Comparison of ENCODE assay signal across 8 cellular contexts in the genomic region with DNA sequence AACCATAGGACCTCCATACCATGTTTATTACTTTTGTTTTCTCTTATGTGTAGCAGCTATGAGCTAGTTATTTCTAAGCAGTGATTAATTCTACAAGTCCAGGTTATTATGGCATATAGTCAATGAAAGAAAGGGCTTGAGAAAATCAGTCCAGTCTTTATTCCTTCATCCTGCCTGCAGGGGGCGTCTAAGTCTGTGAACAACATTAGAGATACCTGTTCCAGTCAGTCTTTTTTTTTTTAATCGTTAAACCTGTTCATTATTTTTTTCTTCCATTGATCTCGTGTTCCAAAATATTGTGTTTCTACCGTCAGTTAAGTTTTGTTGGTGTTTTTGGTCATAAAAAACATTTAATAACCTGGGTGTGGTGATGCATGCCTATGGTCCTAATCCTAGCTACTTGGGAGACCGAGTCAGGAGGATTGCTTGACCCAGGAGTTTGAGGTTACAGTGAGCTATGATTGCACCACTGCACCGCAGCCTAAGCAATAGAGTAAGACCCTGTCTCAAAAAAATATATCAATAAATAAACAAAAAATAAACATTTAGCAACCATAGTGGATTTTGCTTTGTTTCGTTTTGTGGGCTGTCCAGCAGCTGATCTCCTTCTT. TPM values are rescaled to one million over a fixed set of nuclear protein-coding genes. Genes with fewer than 3 reads are reported as not detected.
DNase-seq lines count a peak whose midpoint lies in the region; ATAC-seq and TF ChIP-seq lines count a peak whose summit lies in the region.

No MANE protein-coding gene starts in this region.

- H3K4me3 ChIP-seq in IMR-90 (ENCODE audit: insufficient read depth, low read depth, low read length): no peak overlapping the region
- H3K4me3 ChIP-seq in OCI-LY7 (ENCODE audit: low read depth, low read length, poor library complexity, severe bottlenecking): no peak overlapping the region
- no peak overlapping the region for H3K4me3 ChIP-seq in vagina

- dilution Hi-C loops in IMR-90 (cut with HindIII; ENCODE audit: low sequenced_read_pairs, unreplicated experiment): no loop called here

- H3K4ac ChIP-seq in IMR-90 (ENCODE audit: low read depth, low read length): no peak overlapping the region

- no peaks in the 10 kb centered on the region for H3K9me3 Mint-ChIP-seq in Calu3 (ENCODE audit: low read depth, unreplicated experiment)

- H3K27ac ChIP-seq in IMR-90 (ENCODE audit: insufficient read depth, low read length): no peak overlapping the region
- no peak overlapping the region for H3K27ac ChIP-seq in OCI-LY7 (ENCODE audit: low read depth, low read length, poor library complexity, severe bottlenecking)
- H3K27ac ChIP-seq in vagina: no peak overlapping the region

- H3K18ac ChIP-seq in IMR-90 (ENCODE audit: low read depth, low read length): no peak overlapping the region

- H3K9ac ChIP-seq in IMR-90 (ENCODE audit: low read depth, low read length): no peak overlapping the region

- H3K4me1 Mint-ChIP-seq in Calu3 (ENCODE audit: low read depth, unreplicated experiment): no peaks in the 10 kb centered on the region

- TF ChIP-seq POLR2A in IMR-90 (IDR thresholded peaks at IDR 0.05; ENCODE audit: low read depth, low read length) (no peak), vagina (IDR thresholded peaks at IDR 0.05) (no peak)

- H3K27me3 Mint-ChIP-seq in Calu3 (ENCODE audit: unreplicated experiment): peaks cover 35% of the 10 kb centered on the region

- no peak overlapping the region for H3K4me3 Mint-ChIP-seq in Calu3 (ENCODE audit: low read depth, unreplicated experiment)

- no CpG with 5 or more reads among the region's 7 CpGs for WGBS in IMR-90 (ENCODE audit: extremely low coverage in 2 of 2, insufficient read length in 1 of 2), 2 experiments

- no peak overlapping the region for H4K8ac ChIP-seq in IMR-90 (ENCODE audit: low read depth in 2 of 2, low read length in 2 of 2)

- H2AFZ ChIP-seq in IMR-90 (replicated peaks; ENCODE audit: low read length, poor library complexity): no peak overlapping the region
- no peak overlapping the region for H2AFZ ChIP-seq in OCI-LY7 (ENCODE audit: low read length)

- H3K56ac ChIP-seq in IMR-90 (ENCODE audit: extremely low read depth, insufficient read depth, low read length): no peak overlapping the region

- H4K91ac ChIP-seq in IMR-90 (ENCODE audit: insufficient read depth, low read depth, low read length): no peak overlapping the region

- peak; percentile 51 for TF ChIP-seq RAD21 in IMR-90 (IDR thresholded peaks at IDR 0.05; ENCODE audit: low read length)

- no peak overlapping the region for H2AK5ac ChIP-seq in IMR-90 (ENCODE audit: low read depth, low read length)

- H4K5ac ChIP-seq in IMR-90 (ENCODE audit: low read depth, low read length): no peak overlapping the region

- no peaks in the 10 kb centered on the region for H3K36me3 ChIP-seq in IMR-90 (ENCODE audit: control insufficient read depth, insufficient read depth, low read length)
- H3K36me3 ChIP-seq in OCI-LY7 (ENCODE audit: insufficient read depth, low read length): no peaks in the 10 kb centered on the region
- H3K36me3 ChIP-seq in vagina: no peaks in the 10 kb centered on the region

- in situ Hi-C loops in IMR-90 (cut with MboI; ENCODE audit: low sequenced_read_pairs): loop anchor here (25.0 kb wide), 1 partner anchor 562 kb away; no protein-coding TSS in a partner anchor

- H2BK120ac ChIP-seq in IMR-90 (ENCODE audit: low read depth, low read length): no peak overlapping the region

- CTCF ChIA-PET in Calu3 (lab: Charles Lee) (interaction anchor here (0.7 kb wide), 3 partner anchors 25 to 224 kb away, joined by 3 to 10 read pairs (median 4); no protein-coding TSS in a partner anchor), IMR-90 (lab: Yijun Ruan, JAX) (interaction anchor here (0.6 to 1.3 kb wide), 6 partner anchors 24 to 380 kb away, joined by 3 to 5 read pairs (median 3); no protein-coding TSS in a partner anchor), OCI-LY7 (lab: Charles Lee; ENCODE audit: unreplicated experiment) (no interaction called here)

- H3K36me3 Mint-ChIP-seq in Calu3 (ENCODE audit: insufficient read depth, unreplicated experiment): no peaks in the 10 kb centered on the region

- intact Hi-C loops in Calu3 (cut with micrococcal nuclease; ENCODE audit: unreplicated experiment) (loop anchor here (5.0 kb wide), 2 partner anchors 153 to 332 kb away; a partner anchor contains a TSS), IMR-90 (cut with micrococcal nuclease) (loop anchor here (1.0 to 5.0 kb wide), 2 partner anchors 330 to 557 kb away; no protein-coding TSS in a partner anchor), OCI-LY7 (cut with micrococcal nuclease; ENCODE audit: unreplicated experiment) (loop anchor here (1.0 to 2.0 kb wide), 2 partner anchors 92 to 330 kb away; no protein-coding TSS in a partner anchor), posterior cingulate gyrus (cut with DNase I) (no loop called here), vagina (cut with DNase I) (no loop called here)

- H2BK20ac ChIP-seq in IMR-90 (ENCODE audit: low read depth, low read length): no peak overlapping the region

- DNase-seq in Calu3 (peak; percentile 74), IMR-90 (peak; percentile 52), OCI-LY7 (ENCODE audit: low spot score) (peak; percentile 81), fibroblast of the conjunctiva (ENCODE audit: low read depth) (peak; percentile 47), posterior cingulate gyrus (peak in 6 of 10 donors; percentile 31 to 57 (median 44)), vagina (ENCODE audit: extremely low spot score in 2 of 2) (no peak), UCSD-AML1 (lab: John Stamatoyannopoulos, UW; ENCODE audit: unreplicated experiment) (no peak)
- DNase-seq in activated T-cell treated with anti-CD3 and anti-CD28 coated beads, Interleukin-2, amount 50 U/mL, for 1 hour: peak; percentile 63

- no peak overlapping the region for H3K27ac Mint-ChIP-seq in Calu3 (ENCODE audit: unreplicated experiment)

- no peak overlapping the region for H2AK9ac ChIP-seq in IMR-90 (replicated peaks; ENCODE audit: low read depth, low read length, poor library complexity)

- TF ChIP-seq CTCF in Calu3 (IDR thresholded peaks at IDR 0.05; ENCODE audit: unreplicated experiment) (peak; percentile 16), IMR-90 (conservative IDR thresholded peaks at IDR 0.05; ENCODE audit: low read depth, low read length) (peak; percentile 67), OCI-LY7 (conservative IDR thresholded peaks at IDR 0.05; ENCODE audit: low read length) (peak; percentile 98), vagina (IDR thresholded peaks at IDR 0.05) (peak; percentile 30 to 42 (median 40))

- H3K27me3 ChIP-seq in IMR-90 (ENCODE audit: control insufficient read depth, insufficient read depth, low read length) (peaks cover 1% of the 10 kb centered on the region; the same call in 1 of the 2 replicates), vagina (no peaks in the 10 kb centered on the region)

- no peak overlapping the region for H2BK5ac ChIP-seq in IMR-90 (ENCODE audit: low read depth, low read length, poor library complexity, severe bottlenecking)

- H4K20me1 ChIP-seq in IMR-90 (ENCODE audit: insufficient read depth, low read length) (no peaks in the 10 kb centered on the region), OCI-LY7 (ENCODE audit: insufficient read depth, low read length) (no peaks in the 10 kb centered on the region)

- H2BK15ac ChIP-seq in IMR-90 (ENCODE audit: low read depth, low read length): no peak overlapping the region

- BruUV-seq in Calu3 (replicated peaks; lab: Mats Ljungman, UMichigan) (no TSS peak), IMR-90 (replicated peaks; lab: Mats Ljungman, UMichigan) (no TSS peak), OCI-LY7 (replicated peaks; lab: Mats Ljungman, UMichigan) (no TSS peak)

- H3K4me1 ChIP-seq in IMR-90 (ENCODE audit: control insufficient read depth, insufficient read depth, low read length) (no peaks in the 10 kb centered on the region), OCI-LY7 (ENCODE audit: insufficient read depth, low read length, poor library complexity, severe bottlenecking) (peaks cover 9% of the 10 kb centered on the region), vagina (no peaks in the 10 kb centered on the region)

- no peaks in the 10 kb centered on the region for H3K9me1 ChIP-seq in IMR-90 (ENCODE audit: insufficient read depth, low read length)

- no peaks in the 10 kb centered on the region for H3K79me1 ChIP-seq in IMR-90 (ENCODE audit: low read depth in 1 of 2, low read length in 2 of 2)

- H3K9me3 ChIP-seq in IMR-90 (ENCODE audit: control insufficient read depth, insufficient read depth, low read length) (no peaks in the 10 kb centered on the region), OCI-LY7 (ENCODE audit: low read length) (no peaks in the 10 kb centered on the region), vagina (no peaks in the 10 kb centered on the region)

- POLR2A ChIA-PET in IMR-90 (lab: Charles Lee; ENCODE audit: unreplicated experiment): no interaction called here
- POLR2A ChIA-PET in OCI-LY7 (lab: Charles Lee): interaction anchor here (0.7 kb wide), 1 partner anchor 868 kb away, joined by 4 read pairs; no protein-coding TSS in a partner anchor

- H3K23ac ChIP-seq in IMR-90 (ENCODE audit: low read depth, low read length): no peak overlapping the region

- H3K14ac ChIP-seq in IMR-90 (replicated peaks; ENCODE audit: low read depth, low read length): no peak overlapping the region

- peak; percentile 64 for ATAC-seq in IMR-90 (ENCODE audit: low read depth)

- H3K4me2 ChIP-seq in IMR-90 (ENCODE audit: low read depth, low read length): no peak overlapping the region
- no peak overlapping the region for H3K4me2 ChIP-seq in OCI-LY7 (ENCODE audit: low read length)

- H3K9me2 ChIP-seq in OCI-LY7 (ENCODE audit: insufficient read depth, low read length): no peaks in the 10 kb centered on the region

- no peaks in the 10 kb centered on the region for H3K79me2 ChIP-seq in OCI-LY7 (ENCODE audit: insufficient read depth, low read depth, low read length)

TF ChIP-seq in IMR-90, 13 proteins besides CTCF, POLR2A, EP300 and RAD21:
- TF ChIP-seq BHLHE40 (IDR thresholded peaks at IDR 0.05; ENCODE audit: low read depth, low read length) (no peak), SMC3 (IDR thresholded peaks at IDR 0.05; ENCODE audit: low read depth, low read length) (peak; percentile 48; the same call in 1 of the 2 replicates)
TF ChIP-seq in IMR-90: peak in this region for 1.

RNA-seq across cellular contexts. Expression of a gene that starts 29.4 kb away (rescaled TPM):
- total RNA-seq in Calu3 (2022) (not detected in 2 replicates), IMR-90 (2012; rRNA removed) (not detected in 2 replicates), OCI-LY7 (2022) (not detected in 2 replicates), vagina (8.3 TPM)
- polyA plus RNA-seq in IMR-90 (2012; rRNA removed): not detected in 2 replicates
- polyA plus RNA-seq in IMR-90 (2012; cell fraction: cytosol; rRNA removed): not detected in 2 replicates
- not detected in 2 replicates for polyA plus RNA-seq in IMR-90 (2012; cell fraction: nucleus; rRNA removed; ENCODE audit: low replicate concordance)
- not detected in 2 replicates for total RNA-seq in OCI-LY7 (2014; rRNA removed; shearing (Covaris generic))

RNA-seq across cellular contexts. Expression of a gene that starts 57.3 kb away (rescaled TPM):
- 13.2 and 15.3 TPM in 2 replicates for total RNA-seq in Calu3 (2022)
- under 0.01 TPM in 2 replicates for total RNA-seq in IMR-90 (2012; rRNA removed)
- 0.02 and 0.03 TPM in 2 replicates for polyA plus RNA-seq in IMR-90 (2012; rRNA removed)
- 0.03 and 0.04 TPM in 2 replicates for polyA plus RNA-seq in IMR-90 (2012; cell fraction: cytosol; rRNA removed)
- 0.01 and 0.06 TPM in 2 replicates for polyA plus RNA-seq in IMR-90 (2012; cell fraction: nucleus; rRNA removed; ENCODE audit: low replicate concordance)
- not detected in 2 replicates for total RNA-seq in OCI-LY7 (2014; rRNA removed; shearing (Covaris generic))
- total RNA-seq in OCI-LY7 (2022): not detected in 2 replicates
- total RNA-seq in vagina: 38.5 TPM

Comparison
In these comparisons a context has a peak if more than half of its experiments do, and no peak if none do; other contexts are left out.
1. DNase-seq: peak in Calu3 (single experiment), IMR-90 (single experiment), OCI-LY7 (single experiment), activated T-cell treated with anti-CD3 and anti-CD28 coated beads, Interleukin-2, amount 50 U/mL, for 1 hour (single experiment), fibroblast of the conjunctiva (single experiment) and posterior cingulate gyrus (6 of 10); none in vagina (0 of 2) and UCSD-AML1 (single experiment).
2. CTCF ChIP-seq: peak in every context shown above with its lines; median percentile 98 in OCI-LY7; 67 in IMR-90; 40 in vagina; 16 in Calu3.
3. RNA of a gene that starts 57.3 kb away (total RNA-seq): 38.5 TPM in vagina (single experiment) and 13.2 to 15.3 TPM in Calu3; under 0.01 TPM in IMR-90 and not detected in OCI-LY7; every median in the first group is over 10 times any median in the second.
4. intact Hi-C loops: an anchor here in Calu3 (5.0 kb wide), IMR-90 (1.0 to 5.0 kb wide) and OCI-LY7 (1.0 to 2.0 kb wide); none called in posterior cingulate gyrus and vagina.